In the genomic region with DNA sequence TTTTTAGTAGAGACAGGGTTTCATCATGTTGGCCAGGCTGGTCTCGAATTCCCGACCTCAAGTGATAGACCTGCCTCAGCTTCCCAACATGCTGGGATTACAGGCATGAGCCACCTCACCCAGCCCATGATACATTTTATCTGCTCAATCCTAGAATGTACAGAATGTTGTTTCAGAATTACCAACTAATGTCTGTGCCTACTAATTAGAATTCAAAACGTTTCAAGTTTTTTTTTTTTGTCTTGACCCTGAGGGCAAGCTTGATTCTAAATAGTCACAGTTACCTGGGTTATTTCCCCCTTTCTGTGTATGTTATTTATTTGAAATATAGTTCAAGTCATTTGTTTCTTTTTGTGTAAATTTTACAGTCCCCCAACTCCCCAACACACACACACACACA, we compare ENCODE assay signal across 30 cellular contexts. TPM values are rescaled to one million over a fixed set of nuclear protein-coding genes. Genes with fewer than 3 reads are reported as not detected.
DNase-seq lines count a peak whose midpoint lies in the region; TF ChIP-seq lines count a peak whose summit lies in the region.
"Had no signal": no experiment of that assay in that cellular context is flagged by ENCODE, and none has a peak within 500 bp of the region (broad histone marks: within the 10 kb centered on the region; RNA-seq: fewer than 3 reads in every experiment).

No MANE protein-coding gene starts in this region.

- H3K36me3 ChIP-seq in trophoblast cell (ENCODE audit: control insufficient read depth in 1 of 2, insufficient read depth in 2 of 2, low read length in 2 of 2): no peaks in the 10 kb centered on the region
- H3K36me3 ChIP-seq: BE2C; BLaER1; BLaER1 treated with 17β-estradiol and CSF1 and Interleukin-3, amounts not matched to agents 10 nM and 100 nM had no signal

- no peaks in the 10 kb centered on the region for H3K9me3 ChIP-seq in trophoblast cell (ENCODE audit: insufficient read depth, low read depth, low read length)
- H3K9me3 ChIP-seq: A549; BE2C; BLaER1; BLaER1 treated with 17β-estradiol and CSF1 and Interleukin-3, amounts not matched to agents 10 nM and 100 nM; Caco-2 had no signal

- no peak overlapping the region for H4K8ac ChIP-seq in trophoblast cell (ENCODE audit: low read depth, low read length)

- H3K27me3 ChIP-seq in trophoblast cell (ENCODE audit: insufficient read depth, low read length): no peaks in the 10 kb centered on the region
- H3K27me3 ChIP-seq: BE2C; BLaER1; BLaER1 treated with 17β-estradiol and CSF1 and Interleukin-3, amounts not matched to agents 10 nM and 100 nM had no signal

- no peak for TF ChIP-seq CTCF in nephron progenitor cell (IDR thresholded peaks at IDR 0.05)

- no peak overlapping the region for H4K91ac ChIP-seq in trophoblast cell (ENCODE audit: low read depth, low read length)

- no peak overlapping the region for H3K4me3 ChIP-seq in trophoblast cell (ENCODE audit: low read depth, low read length)
- H3K4me3 ChIP-seq: A549; BLaER1; BLaER1 treated with 17β-estradiol and CSF1 and Interleukin-3, amounts not matched to agents 10 nM and 100 nM had no signal

- H2BK12ac ChIP-seq in trophoblast cell (ENCODE audit: low read length): no peak overlapping the region

- peaks cover 8 to 10% of the 10 kb centered on the region in 2 experiments for H3K4me1 ChIP-seq in trophoblast cell (ENCODE audit: control insufficient read depth in 1 of 2, insufficient read depth in 2 of 2, low read length in 2 of 2)

- no peak overlapping the region for H3K9ac ChIP-seq in trophoblast cell (ENCODE audit: low read length)
- H3K9ac ChIP-seq: BLaER1; BLaER1 treated with 17β-estradiol and CSF1 and Interleukin-3, amounts not matched to agents 10 nM and 100 nM had no signal

- no peak overlapping the region for H3K23ac ChIP-seq in trophoblast cell (ENCODE audit: low read length)

- WGBS in trophoblast cell (ENCODE audit: extremely low coverage, insufficient coverage, insufficient read length): no CpG with 5 or more reads among the region's 3 CpGs

- in situ Hi-C loops in ACHN (cut with HindIII; ENCODE audit: low pct_ligation_motif_present, low pct_unique_long_range_greater_than_20kb, low sequenced_read_pairs): no loop called here

- no peak overlapping the region for H4K12ac ChIP-seq in trophoblast cell (ENCODE audit: low read depth, low read length)

- DNase-seq in nephron progenitor cell (no peak), trophoblast cell (peak; percentile 62 to 94), ACHN (no peak), mucosa of gallbladder (ENCODE audit: low spot score) (no peak)
- DNase-seq: 8988T; AML-193; BE2C; C1 segment of cervical spinal cord; Caco-2; Calu3; CD4-positive, alpha-beta memory T cell; CD4-positive, alpha-beta T cell; CD4-positive, CD25-positive, alpha-beta regulatory T cell; CD8-positive, alpha-beta memory T cell; CD8-positive, alpha-beta T cell; COR-L47; DMS 273 treated with DMSO at 0.1 percent for 48 hours; DMS153; DMS53; DMS79; DMS79 treated with DMSO at 0.1 percent for 48 hours; DND-41; EL had no signal

- no peak overlapping the region for H2BK5ac ChIP-seq in trophoblast cell (ENCODE audit: low read depth, low read length, poor library complexity)

- no peak overlapping the region for H2AFZ ChIP-seq in trophoblast cell (ENCODE audit: insufficient read depth, low read length, poor library complexity)

- H3K14ac ChIP-seq in trophoblast cell (ENCODE audit: low read length): no peak overlapping the region

- no peak overlapping the region for H2BK120ac ChIP-seq in trophoblast cell (ENCODE audit: insufficient read depth, low read length, poor library complexity)

- H3K4me1 Mint-ChIP-seq in nephron progenitor cell: peaks cover 18% of the 10 kb centered on the region

- H3K27ac ChIP-seq in trophoblast cell (ENCODE audit: low read depth, low read length): no peak overlapping the region
- H3K27ac ChIP-seq: 22Rv1; A549; BLaER1; BLaER1 treated with 17β-estradiol and CSF1 and Interleukin-3, amounts not matched to agents 10 nM and 100 nM; C4-2B had no signal

- no peaks in the 10 kb centered on the region for H3K36me3 Mint-ChIP-seq in nephron progenitor cell (ENCODE audit: low read depth)
- H3K36me3 Mint-ChIP-seq: CD14-positive monocyte; CD4-positive, alpha-beta memory T cell; CD4-positive, CD25-positive, alpha-beta regulatory T cell; CD8-positive, alpha-beta T cell had no signal

- H3K4me2 ChIP-seq in trophoblast cell (ENCODE audit: low read length): no peak overlapping the region
- H3K4me2 ChIP-seq: A549; BLaER1; BLaER1 treated with 17β-estradiol and CSF1 and Interleukin-3, amounts not matched to agents 10 nM and 100 nM had no signal

- peaks cover 4% of the 10 kb centered on the region for H3K27me3 Mint-ChIP-seq in nephron progenitor cell (ENCODE audit: low read depth, poor library complexity)

- no peak overlapping the region for H2AK5ac ChIP-seq in trophoblast cell (ENCODE audit: low read length)

- no peaks in the 10 kb centered on the region for H3K79me2 ChIP-seq in trophoblast cell (ENCODE audit: control insufficient read depth, insufficient read depth, low read length, poor library complexity)

- no peak overlapping the region for H3K4ac ChIP-seq in trophoblast cell (ENCODE audit: low read depth, low read length)

- no peaks in the 10 kb centered on the region for H3K9me3 Mint-ChIP-seq in nephron progenitor cell
- H3K9me3 Mint-ChIP-seq: CD14-positive monocyte; CD4-positive, alpha-beta memory T cell; CD4-positive, alpha-beta T cell; CD4-positive, CD25-positive, alpha-beta regulatory T cell; CD8-positive, alpha-beta memory T cell; CD8-positive, alpha-beta T cell had no signal

- H3K18ac ChIP-seq in trophoblast cell (ENCODE audit: low read length): no peak overlapping the region

- H3K79me1 ChIP-seq in trophoblast cell (ENCODE audit: low read length): peaks cover 2% of the 10 kb centered on the region

- H3K27ac Mint-ChIP-seq in nephron progenitor cell: peak overlapping the region; percentile 23
- H3K27ac Mint-ChIP-seq: B cell; CD14-positive monocyte; CD4-positive, alpha-beta T cell; CD4-positive, CD25-positive, alpha-beta regulatory T cell; CD8-positive, alpha-beta memory T cell; CD8-positive, alpha-beta T cell had no signal

- no peak overlapping the region for H3K4me3 Mint-ChIP-seq in nephron progenitor cell
- H3K4me3 Mint-ChIP-seq: B cell; CD14-positive monocyte; CD4-positive, alpha-beta memory T cell; CD4-positive, alpha-beta T cell; CD4-positive, CD25-positive, alpha-beta regulatory T cell; CD8-positive, alpha-beta memory T cell; CD8-positive, alpha-beta T cell had no signal

RNA-seq across cellular contexts. Expression of gene KIF23, which starts 5.3 kb away (rescaled TPM):
- polyA plus RNA-seq in trophoblast cell (2013): 34.2 and 37.5 TPM in 2 replicates
- total RNA-seq in mucosa of gallbladder: 3.9 TPM
- polyA plus RNA-seq: CD4-positive, alpha-beta memory T cell had no signal

RNA-seq across cellular contexts. Expression of gene RPLP1, which starts 43.8 kb away (rescaled TPM):
- 2,044 and 2,170 TPM in 2 replicates for polyA plus RNA-seq in trophoblast cell (2013)
- total RNA-seq in mucosa of gallbladder: 1,562 TPM

Comparison
In these comparisons a context has a peak if more than half of its experiments do, and no peak if none do; other contexts are left out.
1. DNase-seq: peak in trophoblast cell (2 of 2); none in nephron progenitor cell (single experiment), ACHN (single experiment) and mucosa of gallbladder (single experiment).